1 cellular context compared by ENCODE assay signal in the genomic region with DNA sequence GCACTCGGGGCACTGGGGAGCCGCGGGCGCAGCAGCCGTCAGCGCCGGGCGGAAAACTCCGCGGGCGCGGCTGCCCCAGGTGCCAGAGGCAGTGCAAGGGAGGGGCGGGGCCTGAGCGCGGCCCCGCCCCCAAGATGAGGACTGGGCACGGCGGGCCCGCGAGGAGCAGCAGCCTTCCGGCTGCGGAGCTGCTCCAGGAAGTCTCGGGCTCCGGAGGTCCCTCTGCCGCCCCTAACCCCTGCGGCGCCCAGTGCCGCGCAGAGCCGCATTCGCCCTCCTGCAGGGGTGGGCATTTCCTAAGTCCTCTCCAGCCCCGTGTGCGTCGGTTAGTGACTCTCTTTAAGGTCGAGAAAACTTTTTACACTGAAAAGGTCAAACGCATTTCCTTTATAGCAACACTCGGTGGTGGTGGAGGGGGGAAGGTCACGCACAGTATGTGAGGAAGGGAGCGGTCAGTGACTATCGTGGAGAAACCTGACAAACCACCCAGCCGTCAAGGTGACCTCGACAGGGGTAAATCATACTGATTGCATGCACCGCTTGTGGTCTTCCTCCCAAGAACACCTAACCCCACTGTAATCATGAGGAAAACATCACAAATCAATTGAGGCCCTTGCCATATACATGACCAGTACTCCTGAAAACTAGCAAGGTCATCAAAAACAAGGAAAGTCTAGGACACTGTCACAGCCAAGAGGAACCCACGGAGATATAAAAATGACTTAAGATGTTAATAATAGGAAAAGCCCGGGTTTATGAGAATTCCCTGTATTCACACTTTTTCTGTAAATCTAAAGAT.
TF ChIP-seq lines count a peak whose summit lies in the region.

A gene (minus strand): TSS at position 60 of the 799 bp plus-strand sequence. CDS start 32,676 bp downstream, outside the sequence.

TF ChIP-seq in HEK293, 187 proteins besides CTCF, POLR2A, EP300 and RAD21 (continued from another document):
- TF ChIP-seq, protein P1, sequence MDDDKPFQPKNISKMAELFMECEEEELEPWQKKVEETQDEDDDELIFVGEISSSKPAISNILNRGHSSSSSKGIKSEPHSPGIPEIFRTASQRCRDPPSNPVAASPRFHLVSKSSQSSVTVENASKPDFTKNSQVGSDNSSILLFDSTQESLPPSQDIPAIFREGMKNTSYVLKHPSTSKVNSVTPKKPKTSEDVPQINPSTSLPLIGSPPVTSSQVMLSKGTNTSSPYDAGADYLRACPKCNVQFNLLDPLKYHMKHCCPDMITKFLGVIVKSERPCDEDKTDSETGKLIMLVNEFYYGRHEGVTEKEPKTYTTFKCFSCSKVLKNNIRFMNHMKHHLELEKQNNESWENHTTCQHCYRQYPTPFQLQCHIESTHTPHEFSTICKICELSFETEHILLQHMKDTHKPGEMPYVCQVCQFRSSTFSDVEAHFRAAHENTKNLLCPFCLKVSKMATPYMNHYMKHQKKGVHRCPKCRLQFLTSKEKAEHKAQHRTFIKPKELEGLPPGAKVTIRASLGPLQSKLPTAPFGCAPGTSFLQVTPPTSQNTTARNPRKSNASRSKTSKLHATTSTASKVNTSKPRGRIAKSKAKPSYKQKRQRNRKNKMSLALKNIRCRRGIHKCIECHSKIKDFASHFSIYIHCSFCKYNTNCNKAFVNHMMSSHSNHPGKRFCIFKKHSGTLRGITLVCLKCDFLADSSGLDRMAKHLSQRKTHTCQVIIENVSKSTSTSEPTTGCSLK (tag by site-specific recombination; IDR thresholded peaks at IDR 0.05), result no peak
- TF ChIP-seq ZNF623 (tag by site-specific recombination; IDR thresholded peaks at IDR 0.05), result no peak
- TF ChIP-seq ZNF621 (tag by site-specific recombination; IDR thresholded peaks at IDR 0.05), result no peak
- peak; percentile 79 for TF ChIP-seq ZSCAN30 (tag by site-specific recombination; IDR thresholded peaks at IDR 0.05)
- TF ChIP-seq SP7 (tag by site-specific recombination; IDR thresholded peaks at IDR 0.05), result peak; percentile 75
- TF ChIP-seq ZFP37 (tag by site-specific recombination; IDR thresholded peaks at IDR 0.05), result peak; percentile 83; the same call in 1 of the 2 replicates
- no peak for TF ChIP-seq ZNF48 (tag by site-specific recombination; IDR thresholded peaks at IDR 0.05)
- TF ChIP-seq, protein P2, sequence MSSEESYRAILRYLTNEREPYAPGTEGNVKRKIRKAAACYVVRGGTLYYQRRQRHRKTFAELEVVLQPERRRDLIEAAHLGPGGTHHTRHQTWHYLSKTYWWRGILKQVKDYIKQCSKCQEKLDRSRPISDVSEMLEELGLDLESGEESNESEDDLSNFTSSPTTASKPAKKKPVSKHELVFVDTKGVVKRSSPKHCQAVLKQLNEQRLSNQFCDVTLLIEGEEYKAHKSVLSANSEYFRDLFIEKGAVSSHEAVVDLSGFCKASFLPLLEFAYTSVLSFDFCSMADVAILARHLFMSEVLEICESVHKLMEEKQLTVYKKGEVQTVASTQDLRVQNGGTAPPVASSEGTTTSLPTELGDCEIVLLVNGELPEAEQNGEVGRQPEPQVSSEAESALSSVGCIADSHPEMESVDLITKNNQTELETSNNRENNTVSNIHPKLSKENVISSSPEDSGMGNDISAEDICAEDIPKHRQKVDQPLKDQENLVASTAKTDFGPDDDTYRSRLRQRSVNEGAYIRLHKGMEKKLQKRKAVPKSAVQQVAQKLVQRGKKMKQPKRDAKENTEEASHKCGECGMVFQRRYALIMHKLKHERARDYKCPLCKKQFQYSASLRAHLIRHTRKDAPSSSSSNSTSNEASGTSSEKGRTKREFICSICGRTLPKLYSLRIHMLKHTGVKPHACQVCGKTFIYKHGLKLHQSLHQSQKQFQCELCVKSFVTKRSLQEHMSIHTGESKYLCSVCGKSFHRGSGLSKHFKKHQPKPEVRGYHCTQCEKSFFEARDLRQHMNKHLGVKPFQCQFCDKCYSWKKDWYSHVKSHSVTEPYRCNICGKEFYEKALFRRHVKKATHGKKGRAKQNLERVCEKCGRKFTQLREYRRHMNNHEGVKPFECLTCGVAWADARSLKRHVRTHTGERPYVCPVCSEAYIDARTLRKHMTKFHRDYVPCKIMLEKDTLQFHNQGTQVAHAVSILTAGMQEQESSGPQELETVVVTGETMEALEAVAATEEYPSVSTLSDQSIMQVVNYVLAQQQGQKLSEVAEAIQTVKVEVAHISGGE (tag by site-specific recombination; conservative IDR thresholded peaks at IDR 0.05; ENCODE audit: low read depth), result peak; percentile 89
- no peak for TF ChIP-seq ZNF184 (tag by site-specific recombination; IDR thresholded peaks at IDR 0.05)
- peak; percentile 70; the same call in 1 of the 2 replicates for TF ChIP-seq ZNF610 (tag by site-specific recombination; IDR thresholded peaks at IDR 0.05; ENCODE audit: borderline replicate concordance)
- TF ChIP-seq ZNF629 (tag by site-specific recombination; IDR thresholded peaks at IDR 0.05), result peak; percentile 44; the same call in 1 of the 2 replicates
- TF ChIP-seq ZSCAN23 (tag by site-specific recombination; IDR thresholded peaks at IDR 0.05), result no peak
- peak; percentile 75; the same call in 1 of the 2 replicates for TF ChIP-seq ZNF660 (tag by site-specific recombination; IDR thresholded peaks at IDR 0.05)
- TF ChIP-seq ZBTB8A (tag by site-specific recombination; IDR thresholded peaks at IDR 0.05), result peak; percentile 95
- no peak for TF ChIP-seq ZNF157 (tag by site-specific recombination; IDR thresholded peaks at IDR 0.05)
- no peak for TF ChIP-seq ZNF785 (tag by site-specific recombination; IDR thresholded peaks at IDR 0.05)
- TF ChIP-seq REPIN1 (tag by site-specific recombination; IDR thresholded peaks at IDR 0.05; ENCODE audit: low read depth), result 0 out of 2 replicates have a peak, but pooled peaks have one; percentile 40
- no peak for TF ChIP-seq ZNF658 (tag by site-specific recombination; IDR thresholded peaks at IDR 0.05)
- TF ChIP-seq ZNF121 (tag by site-specific recombination; IDR thresholded peaks at IDR 0.05), result no peak
- no peak for TF ChIP-seq ZNF791 (tag by site-specific recombination; IDR thresholded peaks at IDR 0.05)
- peak; percentile 95 for TF ChIP-seq GLIS2 (tag by site-specific recombination; IDR thresholded peaks at IDR 0.05)
- TF ChIP-seq ZNF423 (tag by site-specific recombination; IDR thresholded peaks at IDR 0.05), result peak; percentile 85
- peak; percentile 89 for TF ChIP-seq GLIS1 (tag by site-specific recombination; IDR thresholded peaks at IDR 0.05)
- TF ChIP-seq, protein P3, sequence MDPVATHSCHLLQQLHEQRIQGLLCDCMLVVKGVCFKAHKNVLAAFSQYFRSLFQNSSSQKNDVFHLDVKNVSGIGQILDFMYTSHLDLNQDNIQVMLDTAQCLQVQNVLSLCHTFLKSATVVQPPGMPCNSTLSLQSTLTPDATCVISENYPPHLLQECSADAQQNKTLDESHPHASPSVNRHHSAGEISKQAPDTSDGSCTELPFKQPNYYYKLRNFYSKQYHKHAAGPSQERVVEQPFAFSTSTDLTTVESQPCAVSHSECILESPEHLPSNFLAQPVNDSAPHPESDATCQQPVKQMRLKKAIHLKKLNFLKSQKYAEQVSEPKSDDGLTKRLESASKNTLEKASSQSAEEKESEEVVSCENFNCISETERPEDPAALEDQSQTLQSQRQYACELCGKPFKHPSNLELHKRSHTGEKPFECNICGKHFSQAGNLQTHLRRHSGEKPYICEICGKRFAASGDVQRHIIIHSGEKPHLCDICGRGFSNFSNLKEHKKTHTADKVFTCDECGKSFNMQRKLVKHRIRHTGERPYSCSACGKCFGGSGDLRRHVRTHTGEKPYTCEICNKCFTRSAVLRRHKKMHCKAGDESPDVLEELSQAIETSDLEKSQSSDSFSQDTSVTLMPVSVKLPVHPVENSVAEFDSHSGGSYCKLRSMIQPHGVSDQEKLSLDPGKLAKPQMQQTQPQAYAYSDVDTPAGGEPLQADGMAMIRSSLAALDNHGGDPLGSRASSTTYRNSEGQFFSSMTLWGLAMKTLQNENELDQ (tag by site-specific recombination; IDR thresholded peaks at IDR 0.05; ENCODE audit: low read depth), result no peak
- TF ChIP-seq ZNF202 (tag by site-specific recombination; IDR thresholded peaks at IDR 0.05; ENCODE audit: borderline replicate concordance), result no peak
- 0 out of 2 replicates have a peak, but pooled peaks have one; percentile 25 for TF ChIP-seq ZNF843 (tag by site-specific recombination; IDR thresholded peaks at IDR 0.05)
- TF ChIP-seq ZNF174 (tag by site-specific recombination; IDR thresholded peaks at IDR 0.05), result no peak
- TF ChIP-seq ZNF394 (tag by site-specific recombination; IDR thresholded peaks at IDR 0.05; ENCODE audit: borderline replicate concordance), result peak; percentile 99
- TF ChIP-seq, protein P4, sequence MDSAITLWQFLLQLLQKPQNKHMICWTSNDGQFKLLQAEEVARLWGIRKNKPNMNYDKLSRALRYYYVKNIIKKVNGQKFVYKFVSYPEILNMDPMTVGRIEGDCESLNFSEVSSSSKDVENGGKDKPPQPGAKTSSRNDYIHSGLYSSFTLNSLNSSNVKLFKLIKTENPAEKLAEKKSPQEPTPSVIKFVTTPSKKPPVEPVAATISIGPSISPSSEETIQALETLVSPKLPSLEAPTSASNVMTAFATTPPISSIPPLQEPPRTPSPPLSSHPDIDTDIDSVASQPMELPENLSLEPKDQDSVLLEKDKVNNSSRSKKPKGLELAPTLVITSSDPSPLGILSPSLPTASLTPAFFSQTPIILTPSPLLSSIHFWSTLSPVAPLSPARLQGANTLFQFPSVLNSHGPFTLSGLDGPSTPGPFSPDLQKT (IDR thresholded peaks at IDR 0.05; ENCODE audit: borderline replicate concordance, low read depth, low read length), result no peak
- TF ChIP-seq ZBTB20 (tag by site-specific recombination; IDR thresholded peaks at IDR 0.05), result peak; percentile 73
